Comparison of ENCODE assay signal across 9 cellular contexts in the genomic region with DNA sequence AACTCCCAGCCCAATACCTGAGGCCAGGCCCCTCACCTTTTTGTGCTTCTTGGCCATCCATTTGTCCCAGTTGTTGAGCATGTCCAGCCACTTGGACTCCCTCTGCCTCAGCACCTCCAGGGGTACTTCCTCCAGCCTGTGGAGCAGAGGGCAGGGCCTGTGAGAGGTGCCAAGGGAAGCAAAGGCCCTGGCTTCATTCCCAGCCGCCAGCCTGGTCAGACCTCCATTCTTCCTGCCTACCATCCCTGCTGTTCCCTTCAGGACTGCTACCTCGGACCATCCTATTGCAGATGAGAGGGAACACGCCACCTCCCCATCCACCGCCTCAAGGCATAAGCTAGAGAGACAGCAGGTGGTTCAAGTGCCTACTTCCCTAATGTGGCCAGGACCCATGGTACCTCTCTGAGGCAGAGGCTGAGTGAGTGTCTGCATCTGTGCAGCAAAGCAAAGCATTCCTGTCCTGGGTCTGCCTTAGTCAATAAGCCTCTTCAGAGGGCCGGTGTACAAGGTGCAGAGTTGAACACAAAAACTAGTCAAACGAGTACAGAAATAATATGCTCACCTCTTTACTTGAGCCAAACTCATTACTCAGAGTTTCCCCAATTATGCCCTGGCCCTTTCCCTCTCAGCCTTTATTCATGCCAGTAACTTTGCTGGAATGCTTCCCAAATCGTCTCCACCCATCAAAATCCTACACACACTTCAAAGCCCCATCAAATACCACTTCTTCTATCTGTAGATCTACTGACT. TPM values are rescaled to one million over a fixed set of nuclear protein-coding genes. Genes with fewer than 3 reads are reported as not detected.
DNase-seq lines count a peak whose midpoint lies in the region; ATAC-seq and TF ChIP-seq lines count a peak whose summit lies in the region.
"Had no signal": no experiment of that assay in that cellular context is flagged by ENCODE, and none has a peak within 500 bp of the region (broad histone marks: within the 10 kb centered on the region; RNA-seq: fewer than 3 reads in every experiment).

No MANE protein-coding gene starts in this region.

- H3K9me3 Mint-ChIP-seq in HFFc6, result no peaks in the 10 kb centered on the region

- H3K4me1 Mint-ChIP-seq in HFFc6 (ENCODE audit: low read depth), result peaks cover 63% of the 10 kb centered on the region

- peak overlapping the region; percentile 36 for H3K27ac ChIP-seq in ACC112 (ENCODE audit: low read depth, low read length)

- no peaks in the 10 kb centered on the region for H3K27me3 ChIP-seq in ACC112 (ENCODE audit: insufficient read depth, low read length)

- peaks cover 1% of the 10 kb centered on the region; the same call in 1 of the 2 replicates for H3K27me3 Mint-ChIP-seq in HFFc6 (ENCODE audit: insufficient read depth)

- H3K4me3 ChIP-seq in ACC112 (ENCODE audit: low read depth, low read length) (no peak overlapping the region), mucosa of descending colon (no peak overlapping the region)

- TF ChIP-seq CTCF in HFFc6 (IDR thresholded peaks at IDR 0.05), result no peak
- TF ChIP-seq CTCF in mucosa of descending colon (IDR thresholded peaks at IDR 0.05), result no peak

- H3K79me2 ChIP-seq in ACC112 (ENCODE audit: control insufficient read depth, insufficient read depth, low read length, unreplicated experiment), result peaks cover 25% of the 10 kb centered on the region

- H3K36me3 ChIP-seq in ACC112 (ENCODE audit: insufficient read depth, low read length) (no peaks in the 10 kb centered on the region), mucosa of descending colon (ENCODE audit: low read depth) (no peaks in the 10 kb centered on the region)

- intact Hi-C loops in mucosa of descending colon (cut with DNase I, micrococcal nuclease), result no loop called here

- no peaks in the 10 kb centered on the region for H3K9me3 ChIP-seq in mucosa of descending colon

- H3K36me3 Mint-ChIP-seq in HFFc6 (ENCODE audit: low read depth), result no peaks in the 10 kb centered on the region; the same call in 1 of the 2 replicates

- peak; percentile 25 for ATAC-seq in mucosa of descending colon
- no peak for ATAC-seq in GM18858 (IDR thresholded peaks at IDR 0.05; ENCODE audit: unreplicated experiment)
- no peak for ATAC-seq in GM19467 (IDR thresholded peaks at IDR 0.05; ENCODE audit: unreplicated experiment)
- ATAC-seq in HG03571 (IDR thresholded peaks at IDR 0.05; ENCODE audit: unreplicated experiment), result no peak

- no peak for DNase-seq in HFFc6
- peak; percentile 70 for DNase-seq in astrocyte of the hippocampus (ENCODE audit: low read depth, low spot score)
- DNase-seq in mucosa of descending colon, result peak; percentile 62 to 73 (median 66)
- no peak for DNase-seq in T-helper 9 cell
- DNase-seq: NCI-H2171 had no signal

- H3K27ac Mint-ChIP-seq in HFFc6, result peak overlapping the region; percentile 7; the same call in 1 of the 2 replicates

- no peak overlapping the region for H2AFZ ChIP-seq in ACC112 (ENCODE audit: low read length, unreplicated experiment)

- H3K4me1 ChIP-seq in ACC112 (ENCODE audit: control insufficient read depth, insufficient read depth, low read length, unreplicated experiment) (peaks cover 39% of the 10 kb centered on the region), mucosa of descending colon (ENCODE audit: low read depth) (peaks cover 72% of the 10 kb centered on the region)

- H3K4me3 Mint-ChIP-seq in HFFc6, result no peak overlapping the region

RNA-seq across cellular contexts. Expression of a gene that starts 15.4 kb away (rescaled TPM):
- total RNA-seq in HFFc6 (2021; fragmentation: NEBNext Ultra II Directional; extraction: Animal tissue kit (Norgen Biotek cat#: 25700)), result 1 to 10 TPM; 4.5 to 8.1 (median 5.7) TPM
- 1 to 10 TPM; 6.1 to 8.4 (median 7.6) TPM for total RNA-seq in mucosa of descending colon

RNA-seq across cellular contexts. Expression of a gene that starts 22.1 kb away (rescaled TPM):
- 10 to 100 TPM; 15.6 to 20.6 (median 16.7) TPM for total RNA-seq in HFFc6 (2021; fragmentation: NEBNext Ultra II Directional; extraction: Animal tissue kit (Norgen Biotek cat#: 25700))
- 10 to 100 TPM; 29.7 to 41.4 (median 32.2) TPM for total RNA-seq in mucosa of descending colon

RNA-seq across cellular contexts. Expression of a gene that starts 38.0 kb away (rescaled TPM):
- total RNA-seq in HFFc6 (2021; fragmentation: NEBNext Ultra II Directional; extraction: Animal tissue kit (Norgen Biotek cat#: 25700)), result not detected
- total RNA-seq in mucosa of descending colon, result 1 to 10 TPM in 1 of 3 donors, under 1 TPM in 1, not detected in 1; 0.41 to 1.0 TPM

RNA-seq across cellular contexts. Expression of a gene that starts 52.0 kb away (rescaled TPM):
- total RNA-seq in HFFc6 (2021; fragmentation: NEBNext Ultra II Directional; extraction: Animal tissue kit (Norgen Biotek cat#: 25700)), result 100 to 1,000 TPM; 166 to 197 (median 181) TPM
- 100 to 1,000 TPM; 133 to 152 (median 151) TPM for total RNA-seq in mucosa of descending colon

RNA-seq across cellular contexts. Expression of a gene that starts 52.1 kb away (rescaled TPM):
- 1 to 10 TPM; 1.4 to 1.6 (median 1.5) TPM for total RNA-seq in HFFc6 (2021; fragmentation: NEBNext Ultra II Directional; extraction: Animal tissue kit (Norgen Biotek cat#: 25700))
- total RNA-seq in mucosa of descending colon, result 1 to 10 TPM; 1.6 to 2.2 (median 1.8) TPM

Comparison
In these comparisons a context has a peak if more than half of its experiments do, and no peak if none do; other contexts are left out.
1. DNase-seq: peak in astrocyte of the hippocampus (single experiment) and mucosa of descending colon (3 of 3); none in HFFc6 (single experiment) and T-helper 9 cell (single experiment).